Comparison of ENCODE assay signal across 3 cellular contexts in the genomic region with DNA sequence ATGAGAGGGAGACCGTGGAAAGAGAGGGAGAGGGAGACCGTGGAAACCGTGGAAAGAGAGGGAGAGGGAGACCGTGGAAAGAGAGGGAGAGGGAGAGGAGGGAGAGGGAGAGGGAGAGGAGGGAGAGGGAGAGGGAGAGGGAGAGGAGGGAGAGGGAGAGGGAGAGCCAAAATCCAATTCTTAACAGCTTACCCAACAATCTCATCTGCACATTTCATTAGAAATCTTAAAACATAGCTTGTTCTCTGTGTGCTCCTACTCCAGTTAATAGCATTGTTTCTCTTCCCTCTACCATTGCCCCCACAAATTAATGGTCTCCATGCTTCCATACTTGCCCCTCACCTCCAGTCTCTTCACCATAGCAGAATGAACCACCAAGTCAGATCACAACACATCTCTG. TPM values are rescaled to one million over a fixed set of nuclear protein-coding genes. Genes with fewer than 3 reads are reported as not detected.
"Had no signal": no experiment of that assay in that cellular context is flagged by ENCODE, and none has a peak within 500 bp of the region (broad histone marks: within the 10 kb centered on the region; RNA-seq: fewer than 3 reads in every experiment).

No MANE protein-coding gene starts in this region.

RNA-seq across cellular contexts. Expression of a gene that starts 51.8 kb away (rescaled TPM):
- total RNA-seq: GM23338, H1 had no signal
- polyA plus RNA-seq: IgD-negative memory B cell had no signal
